ENCODE assay signal across 1 cellular context in the genomic region with DNA sequence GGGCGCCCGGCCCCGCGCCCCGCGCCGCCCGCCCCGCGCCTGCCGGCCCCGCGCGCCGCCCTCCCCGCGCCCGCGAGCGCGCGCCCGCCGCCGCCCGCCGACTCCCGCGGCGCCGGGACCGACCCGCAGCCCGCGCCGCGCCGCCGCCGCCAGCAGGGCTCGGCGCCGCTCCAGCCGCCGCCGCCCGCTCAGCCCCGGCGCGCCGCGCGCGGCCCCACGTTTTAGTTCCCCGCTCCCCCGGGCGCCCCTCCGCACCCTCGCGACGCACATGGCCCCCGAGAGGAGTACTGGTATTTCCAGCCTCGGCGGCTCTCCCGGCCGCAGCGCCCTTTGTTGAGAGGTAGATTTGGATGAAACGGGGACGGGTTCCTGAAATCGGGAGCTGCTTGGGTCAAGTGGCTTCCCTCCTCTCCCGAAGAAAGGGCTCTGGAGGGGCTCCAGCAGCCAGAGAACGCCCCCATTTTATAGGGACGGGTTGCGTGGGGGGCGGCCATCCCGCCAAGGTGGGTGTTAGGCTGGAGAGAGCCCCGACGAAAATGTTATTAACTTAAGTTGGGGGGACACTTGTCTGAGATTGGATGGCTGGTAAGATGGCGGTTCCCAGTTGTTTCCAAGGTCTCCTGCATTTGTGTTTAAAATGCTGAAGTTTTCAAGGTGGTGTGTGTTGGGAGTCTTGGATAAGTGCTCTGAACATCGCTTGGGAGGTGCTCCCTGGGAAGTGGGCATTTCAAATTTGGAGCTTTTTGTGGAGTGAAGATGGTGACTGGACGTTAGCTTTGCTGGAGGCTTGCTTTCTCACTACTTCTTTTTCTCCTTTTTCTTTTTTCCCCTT.
A peak's percentile ranks its signal among the peaks of the same experiment; 100 is the strongest.
TF ChIP-seq lines count a peak whose summit lies in the region.

No MANE protein-coding gene starts in this region.

TF ChIP-seq in HEK293, 187 proteins besides CTCF, POLR2A, EP300 and RAD21 (continued from another document):
- TF ChIP-seq, protein P1, sequence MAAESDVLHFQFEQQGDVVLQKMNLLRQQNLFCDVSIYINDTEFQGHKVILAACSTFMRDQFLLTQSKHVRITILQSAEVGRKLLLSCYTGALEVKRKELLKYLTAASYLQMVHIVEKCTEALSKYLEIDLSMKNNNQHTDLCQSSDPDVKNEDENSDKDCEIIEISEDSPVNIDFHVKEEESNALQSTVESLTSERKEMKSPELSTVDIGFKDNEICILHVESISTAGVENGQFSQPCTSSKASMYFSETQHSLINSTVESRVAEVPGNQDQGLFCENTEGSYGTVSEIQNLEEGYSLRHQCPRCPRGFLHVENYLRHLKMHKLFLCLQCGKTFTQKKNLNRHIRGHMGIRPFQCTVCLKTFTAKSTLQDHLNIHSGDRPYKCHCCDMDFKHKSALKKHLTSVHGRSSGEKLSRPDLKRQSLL (tag by site-specific recombination; IDR thresholded peaks at IDR 0.05), result no peak
- TF ChIP-seq, protein P2, sequence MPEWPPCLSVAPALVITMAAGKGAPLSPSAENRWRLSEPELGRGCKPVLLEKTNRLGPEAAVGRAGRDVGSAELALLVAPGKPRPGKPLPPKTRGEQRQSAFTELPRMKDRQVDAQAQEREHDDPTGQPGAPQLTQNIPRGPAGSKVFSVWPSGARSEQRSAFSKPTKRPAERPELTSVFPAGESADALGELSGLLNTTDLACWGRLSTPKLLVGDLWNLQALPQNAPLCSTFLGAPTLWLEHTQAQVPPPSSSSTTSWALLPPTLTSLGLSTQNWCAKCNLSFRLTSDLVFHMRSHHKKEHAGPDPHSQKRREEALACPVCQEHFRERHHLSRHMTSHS (tag by site-specific recombination; IDR thresholded peaks at IDR 0.05), result no peak
- TF ChIP-seq ZBTB17 (tag by site-specific recombination; IDR thresholded peaks at IDR 0.05), result 0 out of 2 replicates have a peak, but pooled peaks have one; percentile 31
- peak; percentile 62 for TF ChIP-seq GLIS2 (tag by site-specific recombination; IDR thresholded peaks at IDR 0.05)
- no peak for TF ChIP-seq BCL11B (tag by site-specific recombination; IDR thresholded peaks at IDR 0.05; ENCODE audit: low read depth)
- TF ChIP-seq SCRT2 (tag by site-specific recombination; IDR thresholded peaks at IDR 0.05), result no peak
- TF ChIP-seq FEZF1 (tag by site-specific recombination; IDR thresholded peaks at IDR 0.05), result no peak
- no peak for TF ChIP-seq ZNF292 (tag by site-specific recombination; IDR thresholded peaks at IDR 0.05; ENCODE audit: borderline replicate concordance, low read depth)
